28 cellular contexts compared by ENCODE assay signal in genomic region chr16:1320658-1321240, GRCh38.
"Had no signal": no experiment of that assay in that cellular context is flagged by ENCODE, and none has a peak within 500 bp of the region (broad histone marks: within the 10 kb centered on the region; RNA-seq: fewer than 3 reads in every experiment).

No MANE protein-coding gene starts in this region.

- H3K27me3 Mint-ChIP-seq: activated CD4-positive, alpha-beta memory T cell treated with anti-CD3 and anti-CD28 coated beads, Interleukin-2, amount 10 ng/mL, durations not matched to agents 7 days and 5 days; activated CD4-positive, alpha-beta T cell treated with anti-CD3 and anti-CD28 coated beads for 36 hours; activated CD4-positive, alpha-beta T cell treated with anti-CD3 and anti-CD28 coated beads, Interleukin-2, amount 10 ng/mL, durations not matched to agents 24 days and 14 days; activated naive CD8-positive, alpha-beta T cell treated with anti-CD3 and anti-CD28 coated beads for 36 hours; activated naive CD8-positive, alpha-beta T cell treated with anti-CD3 and anti-CD28 coated beads, Interleukin-2, amount 50 U/mL, for 24 hours; activated T-cell treated with anti-CD3 and anti-CD28 coated beads, Interleukin-2, amount 50 U/mL, for 24 hours had no signal

- H3K4me1 ChIP-seq: adrenal gland, body of pancreas, colonic mucosa, esophagus squamous epithelium, gastroesophageal sphincter had no signal

- H3K4me3 ChIP-seq: adrenal gland, body of pancreas, colonic mucosa, esophagus squamous epithelium, gastroesophageal sphincter had no signal

- H3K4me3 Mint-ChIP-seq: activated CD4-positive, alpha-beta memory T cell treated with anti-CD3 and anti-CD28 coated beads, Interleukin-2, amount 10 ng/mL, durations not matched to agents 7 days and 5 days; activated CD4-positive, alpha-beta T cell treated with anti-CD3 and anti-CD28 coated beads for 36 hours; activated CD4-positive, alpha-beta T cell treated with anti-CD3 and anti-CD28 coated beads, Interleukin-2, amount 10 ng/mL, durations not matched to agents 24 days and 14 days; activated naive CD8-positive, alpha-beta T cell treated with anti-CD3 and anti-CD28 coated beads for 36 hours; activated naive CD8-positive, alpha-beta T cell treated with anti-CD3 and anti-CD28 coated beads, Interleukin-2, amount 50 U/mL, for 24 hours; activated T-cell treated with anti-CD3 and anti-CD28 coated beads, Interleukin-2, amount 50 U/mL, for 24 hours; activated T-cell treated with anti-CD3 and anti-CD28 coated beads, Interleukin-2, amount 50 U/mL, for 72 hours had no signal

- H3K4me1 Mint-ChIP-seq: activated CD4-positive, alpha-beta memory T cell treated with anti-CD3 and anti-CD28 coated beads, Interleukin-2, amount 10 ng/mL, durations not matched to agents 7 days and 5 days; activated CD4-positive, alpha-beta T cell treated with anti-CD3 and anti-CD28 coated beads for 36 hours; activated CD4-positive, alpha-beta T cell treated with anti-CD3 and anti-CD28 coated beads, Interleukin-2, amount 10 ng/mL, durations not matched to agents 24 days and 14 days; activated naive CD8-positive, alpha-beta T cell treated with anti-CD3 and anti-CD28 coated beads, Interleukin-2, amount 50 U/mL, for 24 hours had no signal

- H3K9me3 Mint-ChIP-seq: activated CD4-positive, alpha-beta memory T cell treated with anti-CD3 and anti-CD28 coated beads, Interleukin-2, amount 10 ng/mL, durations not matched to agents 7 days and 5 days; activated CD4-positive, alpha-beta T cell treated with anti-CD3 and anti-CD28 coated beads, Interleukin-2, amount 10 ng/mL, durations not matched to agents 24 days and 14 days; activated naive CD8-positive, alpha-beta T cell treated with anti-CD3 and anti-CD28 coated beads for 36 hours; activated naive CD8-positive, alpha-beta T cell treated with anti-CD3 and anti-CD28 coated beads, Interleukin-2, amount 50 U/mL, for 24 hours; activated T-cell treated with anti-CD3 and anti-CD28 coated beads, Interleukin-2, amount 50 U/mL, for 24 hours; activated T-cell treated with anti-CD3 and anti-CD28 coated beads, Interleukin-2, amount 50 U/mL, for 72 hours had no signal

- DNase-seq: activated CD4-positive, alpha-beta memory T cell treated with anti-CD3 and anti-CD28 coated beads, Interleukin-2, amount 10 ng/mL, durations not matched to agents 7 days and 5 days; activated CD4-positive, alpha-beta T cell treated with anti-CD3 and anti-CD28 coated beads for 36 hours; activated CD4-positive, alpha-beta T cell treated with anti-CD3 and anti-CD28 coated beads, Interleukin-2, amount 10 ng/mL, durations not matched to agents 24 days and 14 days; activated CD4-positive, CD25-positive, alpha-beta regulatory T cell; activated CD4-positive, CD25-positive, alpha-beta regulatory T cell treated with anti-CD3 and anti-CD28 coated beads, Interleukin-2, amount 50 U/mL, for 72 hours; activated CD8-positive, alpha-beta memory T cell treated with anti-CD3 and anti-CD28 coated beads, Interleukin-2, amount 50 U/mL, for 48 hours; activated gamma-delta T cell; activated naive CD4-positive, alpha-beta T cell; activated naive CD8-positive, alpha-beta T cell treated with anti-CD3 and anti-CD28 coated beads for 36 hours; activated naive CD8-positive, alpha-beta T cell treated with anti-CD3 and anti-CD28 coated beads, Interleukin-2, amount 50 U/mL, for 24 hours; activated T-cell treated with anti-CD3 and anti-CD28 coated beads for 4 hours; activated T-cell treated with anti-CD3 and anti-CD28 coated beads, Interleukin-2, amount 50 U/mL, for 24 hours; activated T-cell treated with anti-CD3 and anti-CD28 coated beads, Interleukin-2, amount 50 U/mL, for 72 hours; adrenal gland; amygdala; aorta; body of pancreas; caudate nucleus; cerebellar nuclear complex; colonic mucosa; effector CD8-positive, alpha-beta T cell; esophagus squamous epithelium; foreskin melanocyte; T-helper 2 cell had no signal

- FAIRE-seq: endometrium, endothelial cell of umbilical vein had no signal

- H3K9me3 ChIP-seq: adrenal gland, body of pancreas, colonic mucosa, esophagus squamous epithelium, gastroesophageal sphincter had no signal

- ATAC-seq: activated CD4-positive, alpha-beta T cell treated with anti-CD3 and anti-CD28 coated beads for 36 hours; activated naive CD8-positive, alpha-beta T cell treated with anti-CD3 and anti-CD28 coated beads, Interleukin-2, amount 50 U/mL, for 24 hours; body of pancreas; gastroesophageal sphincter had no signal

- H3K27me3 ChIP-seq: adrenal gland, body of pancreas, colonic mucosa, esophagus squamous epithelium, gastroesophageal sphincter had no signal

- H3K27ac Mint-ChIP-seq: activated CD4-positive, alpha-beta memory T cell treated with anti-CD3 and anti-CD28 coated beads, Interleukin-2, amount 10 ng/mL, durations not matched to agents 7 days and 5 days; activated CD4-positive, alpha-beta T cell treated with anti-CD3 and anti-CD28 coated beads for 36 hours; activated CD4-positive, alpha-beta T cell treated with anti-CD3 and anti-CD28 coated beads, Interleukin-2, amount 10 ng/mL, durations not matched to agents 24 days and 14 days; activated naive CD8-positive, alpha-beta T cell treated with anti-CD3 and anti-CD28 coated beads, Interleukin-2, amount 50 U/mL, for 24 hours; activated T-cell treated with anti-CD3 and anti-CD28 coated beads, Interleukin-2, amount 50 U/mL, for 24 hours had no signal

- H3K27ac ChIP-seq: adrenal gland, body of pancreas, colonic mucosa, epithelial cell of prostate, esophagus squamous epithelium, gastroesophageal sphincter had no signal
